18 cellular contexts compared by ENCODE assay signal in genomic region chr15:59322056-59322755, GRCh38. TPM values are rescaled to one million over a fixed set of nuclear protein-coding genes. Genes with fewer than 3 reads are reported as not detected.
DNase-seq lines count a peak whose midpoint lies in the region; ATAC-seq and TF ChIP-seq lines count a peak whose summit lies in the region.
"Had no signal": no experiment of that assay in that cellular context is flagged by ENCODE, and none has a peak within 500 bp of the region (broad histone marks: within the 10 kb centered on the region; RNA-seq: fewer than 3 reads in every experiment).

No MANE protein-coding gene starts in this region.

- intact Hi-C loops in activated CD4-positive, alpha-beta memory T cell treated with anti-CD3 and anti-CD28 coated beads for 36 hours (cut with micrococcal nuclease), result no loop called here
- intact Hi-C loops in activated CD8-positive, alpha-beta T cell treated with anti-CD3 and anti-CD28 coated beads for 36 hours (cut with micrococcal nuclease), result no loop called here
- intact Hi-C loops in upper lobe of right lung (cut with DNase I), result no loop called here

- H3K27ac Mint-ChIP-seq in activated CD4-positive, alpha-beta memory T cell treated with anti-CD3 and anti-CD28 coated beads, Interleukin-2, amount 10 ng/mL, durations not matched to agents 7 days and 5 days, result peak overlapping the region; percentile 71
- H3K27ac Mint-ChIP-seq in activated CD4-positive, alpha-beta memory T cell treated with anti-CD3 and anti-CD28 coated beads for 36 hours, result no peak overlapping the region
- no peak overlapping the region for H3K27ac Mint-ChIP-seq in activated CD8-positive, alpha-beta T cell treated with anti-CD3 and anti-CD28 coated beads for 36 hours
- H3K27ac Mint-ChIP-seq: activated T-helper 1 cell treated with anti-CD3 and anti-CD28 coated beads, Interleukin-12 subunit alpha, Interleukin-12 subunit beta, Interleukin-2, Interleukin-4 antibody, amounts not matched to agents 30 ng/mL and 10 ng/mL and 1 ng/mL, durations not matched to agents 14 hours and 24 hours and 36 hours; stimulated activated effector memory CD8-positive, alpha-beta T cell treated with anti-CD3 and anti-CD28 coated beads, Interleukin-12 subunit alpha, Interleukin-12 subunit beta, amount 100 ng/mL, for 72 hours had no signal

- no peaks in the 10 kb centered on the region for H3K27me3 ChIP-seq in upper lobe of right lung
- H3K27me3 ChIP-seq: esophagus squamous epithelium, Peyer's patch, transverse colon had no signal

- H3K9me3 Mint-ChIP-seq in activated CD4-positive, alpha-beta memory T cell treated with anti-CD3 and anti-CD28 coated beads, Interleukin-2, amount 10 ng/mL, durations not matched to agents 7 days and 5 days, result peaks cover 8% of the 10 kb centered on the region
- peaks cover 7% of the 10 kb centered on the region for H3K9me3 Mint-ChIP-seq in activated CD4-positive, alpha-beta memory T cell treated with anti-CD3 and anti-CD28 coated beads for 36 hours
- peaks cover 12% of the 10 kb centered on the region for H3K9me3 Mint-ChIP-seq in activated CD8-positive, alpha-beta T cell treated with anti-CD3 and anti-CD28 coated beads for 36 hours
- H3K9me3 Mint-ChIP-seq: stimulated activated effector memory CD8-positive, alpha-beta T cell treated with anti-CD3 and anti-CD28 coated beads, Interleukin-12 subunit alpha, Interleukin-12 subunit beta, amount 100 ng/mL, for 72 hours had no signal

- H3K27ac ChIP-seq in upper lobe of right lung, result no peak overlapping the region
- H3K27ac ChIP-seq: C4-2B, esophagus squamous epithelium, GM23248, Peyer's patch, transverse colon had no signal

- H3K4me3 Mint-ChIP-seq in activated CD4-positive, alpha-beta memory T cell treated with anti-CD3 and anti-CD28 coated beads, Interleukin-2, amount 10 ng/mL, durations not matched to agents 7 days and 5 days, result no peak overlapping the region
- H3K4me3 Mint-ChIP-seq in activated CD4-positive, alpha-beta memory T cell treated with anti-CD3 and anti-CD28 coated beads for 36 hours, result no peak overlapping the region
- no peak overlapping the region for H3K4me3 Mint-ChIP-seq in activated CD8-positive, alpha-beta T cell treated with anti-CD3 and anti-CD28 coated beads for 36 hours
- H3K4me3 Mint-ChIP-seq: activated T-helper 1 cell treated with anti-CD3 and anti-CD28 coated beads, Interleukin-12 subunit alpha, Interleukin-12 subunit beta, Interleukin-2, Interleukin-4 antibody, amounts not matched to agents 30 ng/mL and 10 ng/mL and 1 ng/mL, durations not matched to agents 14 hours and 24 hours and 36 hours; neural crest cell; stimulated activated effector memory CD8-positive, alpha-beta T cell treated with anti-CD3 and anti-CD28 coated beads, Interleukin-12 subunit alpha, Interleukin-12 subunit beta, amount 100 ng/mL, for 72 hours had no signal

- H3K9me3 ChIP-seq in upper lobe of right lung, result no peaks in the 10 kb centered on the region
- H3K9me3 ChIP-seq: esophagus squamous epithelium, Peyer's patch had no signal

- peaks cover 27% of the 10 kb centered on the region for H3K4me1 Mint-ChIP-seq in activated CD4-positive, alpha-beta memory T cell treated with anti-CD3 and anti-CD28 coated beads, Interleukin-2, amount 10 ng/mL, durations not matched to agents 7 days and 5 days
- peaks cover 8% of the 10 kb centered on the region for H3K4me1 Mint-ChIP-seq in activated CD4-positive, alpha-beta memory T cell treated with anti-CD3 and anti-CD28 coated beads for 36 hours (ENCODE audit: low read depth)
- H3K4me1 Mint-ChIP-seq in activated CD8-positive, alpha-beta T cell treated with anti-CD3 and anti-CD28 coated beads for 36 hours (ENCODE audit: low read depth), result peaks cover 9% of the 10 kb centered on the region
- H3K4me1 Mint-ChIP-seq: neural crest cell; stimulated activated effector memory CD8-positive, alpha-beta T cell treated with anti-CD3 and anti-CD28 coated beads, Interleukin-12 subunit alpha, Interleukin-12 subunit beta, amount 100 ng/mL, for 72 hours had no signal

- no peaks in the 10 kb centered on the region for H3K36me3 ChIP-seq in upper lobe of right lung
- H3K36me3 ChIP-seq: esophagus squamous epithelium, Peyer's patch, transverse colon had no signal

- H3K4me1 ChIP-seq in upper lobe of right lung, result peaks cover 5% of the 10 kb centered on the region
- H3K4me1 ChIP-seq: Peyer's patch had no signal

- POLR2A ChIA-PET in activated CD4-positive, alpha-beta memory T cell treated with anti-CD3 and anti-CD28 coated beads, Interleukin-2, amount 10 ng/mL, durations not matched to agents 7 days and 5 days (lab: Charles Lee), result interaction anchor here (0.9 to 2.2 kb wide), 2 partner anchors 23 to 66 kb away, joined by 3 to 12 read pairs; no protein-coding TSS in a partner anchor
- POLR2A ChIA-PET in activated CD4-positive, alpha-beta memory T cell treated with anti-CD3 and anti-CD28 coated beads for 36 hours (lab: Charles Lee), result no interaction called here
- POLR2A ChIA-PET in activated CD8-positive, alpha-beta T cell treated with anti-CD3 and anti-CD28 coated beads for 36 hours (lab: Charles Lee), result no interaction called here

- peaks cover 45% of the 10 kb centered on the region for H3K27me3 Mint-ChIP-seq in activated CD4-positive, alpha-beta memory T cell treated with anti-CD3 and anti-CD28 coated beads, Interleukin-2, amount 10 ng/mL, durations not matched to agents 7 days and 5 days
- H3K27me3 Mint-ChIP-seq in activated CD4-positive, alpha-beta memory T cell treated with anti-CD3 and anti-CD28 coated beads for 36 hours, result peaks cover 7% of the 10 kb centered on the region
- H3K27me3 Mint-ChIP-seq in activated CD8-positive, alpha-beta T cell treated with anti-CD3 and anti-CD28 coated beads for 36 hours, result peaks cover 2% of the 10 kb centered on the region

- no peak for TF ChIP-seq CTCF in activated CD8-positive, alpha-beta T cell treated with anti-CD3 and anti-CD28 coated beads for 36 hours (IDR thresholded peaks at IDR 0.05)
- TF ChIP-seq CTCF in upper lobe of right lung (IDR thresholded peaks at IDR 0.05), result no peak

- DNase-seq in activated CD4-positive, alpha-beta memory T cell treated with anti-CD3 and anti-CD28 coated beads, Interleukin-2, amount 10 ng/mL, durations not matched to agents 7 days and 5 days, result no peak
- no peak for DNase-seq in activated CD4-positive, alpha-beta memory T cell treated with anti-CD3 and anti-CD28 coated beads for 36 hours
- DNase-seq in activated CD8-positive, alpha-beta T cell treated with anti-CD3 and anti-CD28 coated beads for 36 hours, result no peak
- DNase-seq in upper lobe of right lung, result no peak
- no peak for DNase-seq in UCSD-AML1 (lab: John Stamatoyannopoulos, UW; ENCODE audit: unreplicated experiment)
- DNase-seq in NCI-H748 (lab: John Stamatoyannopoulos, UW; ENCODE audit: unreplicated experiment), result no peak
- no peak for DNase-seq in glomerular visceral epithelial cell (ENCODE audit: extremely low spot score)
- DNase-seq: esophagus squamous epithelium, GM23248, NCI-H2029 treated with DMSO at 0.1 percent for 48 hours, NCI-H526, Peyer's patch, transverse colon had no signal

- H3K4me3 ChIP-seq in upper lobe of right lung, result no peak overlapping the region
- H3K4me3 ChIP-seq: esophagus squamous epithelium, GM23248, Peyer's patch, transverse colon had no signal

- CTCF ChIA-PET in activated CD4-positive, alpha-beta memory T cell treated with anti-CD3 and anti-CD28 coated beads, Interleukin-2, amount 10 ng/mL, durations not matched to agents 7 days and 5 days (lab: Charles Lee), result no interaction called here
- CTCF ChIA-PET in activated CD4-positive, alpha-beta memory T cell treated with anti-CD3 and anti-CD28 coated beads for 36 hours (lab: Charles Lee), result no interaction called here
- CTCF ChIA-PET in activated CD8-positive, alpha-beta T cell treated with anti-CD3 and anti-CD28 coated beads for 36 hours (lab: Charles Lee), result no interaction called here

- peak; percentile 44 for ATAC-seq in HG03280 (IDR thresholded peaks at IDR 0.05; ENCODE audit: unreplicated experiment)
- peak; percentile 53 for ATAC-seq in activated CD8-positive, alpha-beta T cell treated with anti-CD3 and anti-CD28 coated beads for 36 hours
- peak; percentile 80 for ATAC-seq in upper lobe of right lung
- ATAC-seq: stimulated activated effector memory CD8-positive, alpha-beta T cell treated with anti-CD3 and anti-CD28 coated beads, Interleukin-12 subunit alpha, Interleukin-12 subunit beta, amount 100 ng/mL, for 72 hours had no signal

- peaks cover 18% of the 10 kb centered on the region for H3K36me3 Mint-ChIP-seq in activated CD4-positive, alpha-beta memory T cell treated with anti-CD3 and anti-CD28 coated beads, Interleukin-2, amount 10 ng/mL, durations not matched to agents 7 days and 5 days (ENCODE audit: low read depth)
- no peaks in the 10 kb centered on the region for H3K36me3 Mint-ChIP-seq in activated CD4-positive, alpha-beta memory T cell treated with anti-CD3 and anti-CD28 coated beads for 36 hours
- no peaks in the 10 kb centered on the region for H3K36me3 Mint-ChIP-seq in activated CD8-positive, alpha-beta T cell treated with anti-CD3 and anti-CD28 coated beads for 36 hours (ENCODE audit: low read depth)
- H3K36me3 Mint-ChIP-seq: stimulated activated effector memory CD8-positive, alpha-beta T cell treated with anti-CD3 and anti-CD28 coated beads, Interleukin-12 subunit alpha, Interleukin-12 subunit beta, amount 100 ng/mL, for 72 hours had no signal

RNA-seq across cellular contexts. Expression of gene MYO1E, which starts 50.5 kb away (rescaled TPM):
- 10 to 100 TPM; 40.8 to 46.1 TPM for total RNA-seq in activated CD4-positive, alpha-beta memory T cell treated with anti-CD3 and anti-CD28 coated beads, Interleukin-2, amount 10 ng/mL, durations not matched to agents 7 days and 5 days
- 1 to 10 TPM; 5.1 to 5.8 TPM for total RNA-seq in activated CD4-positive, alpha-beta memory T cell treated with anti-CD3 and anti-CD28 coated beads for 36 hours
- total RNA-seq in activated CD8-positive, alpha-beta T cell treated with anti-CD3 and anti-CD28 coated beads for 36 hours, result 10 to 100 TPM; 20.3 to 22.7 TPM
- total RNA-seq in upper lobe of right lung, result 98.4 TPM
